8 cellular contexts compared by ENCODE assay signal in the genomic region with DNA sequence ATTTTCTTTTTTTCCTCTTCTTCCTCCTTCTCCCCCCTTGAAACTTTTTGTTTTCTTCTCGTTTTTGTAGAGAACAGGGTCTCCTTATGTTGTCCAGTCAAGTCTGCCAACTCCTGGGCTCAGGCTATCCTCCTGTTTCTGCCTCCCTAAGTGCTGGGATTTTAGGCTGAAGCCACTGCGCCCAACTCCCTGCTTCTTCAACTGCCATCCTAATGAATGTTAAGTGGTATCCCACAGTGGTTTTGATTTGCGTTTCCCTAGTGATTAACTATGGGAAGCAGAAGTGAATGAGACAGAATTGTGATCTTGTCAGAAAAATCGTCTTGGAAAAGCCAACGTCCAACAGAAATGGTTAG. TPM values are rescaled to one million over a fixed set of nuclear protein-coding genes. Genes with fewer than 3 reads are reported as not detected.
DNase-seq lines count a peak whose midpoint lies in the region; ATAC-seq and TF ChIP-seq lines count a peak whose summit lies in the region.

No MANE protein-coding gene starts in this region.

- no peak for ATAC-seq in HG03469 (IDR thresholded peaks at IDR 0.05; ENCODE audit: unreplicated experiment)

- no peaks in the 10 kb centered on the region for H3K36me3 ChIP-seq in endodermal cell (ENCODE audit: control insufficient read depth, insufficient read depth, low read length)

- H3K4me1 Mint-ChIP-seq in Calu3 (ENCODE audit: low read depth, unreplicated experiment) (peaks cover 30% of the 10 kb centered on the region), endodermal cell (peaks cover 30% of the 10 kb centered on the region), osteocyte (ENCODE audit: unreplicated experiment) (peaks cover 40% of the 10 kb centered on the region)

- peaks cover 10% of the 10 kb centered on the region for H3K9me3 ChIP-seq in endodermal cell (ENCODE audit: control insufficient read depth, low read length)

- TF ChIP-seq CTCF in Calu3 (IDR thresholded peaks at IDR 0.05; ENCODE audit: unreplicated experiment) (no peak), endodermal cell (conservative IDR thresholded peaks at IDR 0.05) (no peak), osteocyte (IDR thresholded peaks at IDR 0.05) (no peak)

- no peak overlapping the region for H3K27ac ChIP-seq in endodermal cell (ENCODE audit: low read depth, low read length)

- H3K4me3 Mint-ChIP-seq in Calu3 (ENCODE audit: low read depth, unreplicated experiment) (peak overlapping the region; percentile 87), endodermal cell (peak overlapping the region; percentile 82), osteocyte (ENCODE audit: unreplicated experiment) (peak overlapping the region; percentile 76)

- H3K27ac Mint-ChIP-seq in Calu3 (ENCODE audit: unreplicated experiment) (peak overlapping the region; percentile 10), endodermal cell (no peak overlapping the region), osteocyte (ENCODE audit: unreplicated experiment) (peak overlapping the region; percentile 48)

- CTCF ChIA-PET in Calu3 (lab: Charles Lee), result no interaction called here

- peaks cover 2% of the 10 kb centered on the region for H3K4me1 ChIP-seq in endodermal cell (ENCODE audit: control insufficient read depth, insufficient read depth, low read length)

- H3K9ac ChIP-seq in endodermal cell (ENCODE audit: extremely low read depth, low read length, poor library complexity, severe bottlenecking), result peak overlapping the region; percentile 79

- H3K27me3 Mint-ChIP-seq in Calu3 (ENCODE audit: unreplicated experiment) (no peaks in the 10 kb centered on the region), endodermal cell (ENCODE audit: insufficient read depth) (no peaks in the 10 kb centered on the region), osteocyte (ENCODE audit: unreplicated experiment) (no peaks in the 10 kb centered on the region)

- WGBS in endodermal cell (ENCODE audit: insufficient coverage in 1 of 2, insufficient read length in 1 of 2), 2 experiments, result 25 to 36% methylated on average over 3 to 5 of the region's 5 CpGs

- H3K27me3 ChIP-seq in endodermal cell (ENCODE audit: control insufficient read depth, insufficient read depth, low read length, poor library complexity, severe bottlenecking), result no peaks in the 10 kb centered on the region

- H3K4me3 ChIP-seq in endodermal cell (ENCODE audit: low read length), result peak overlapping the region; percentile 87

- DNase-seq in Calu3 (no peak), NCI-H69 (lab: John Stamatoyannopoulos, UW) (peak; percentile 42), endodermal cell (no peak), osteocyte (ENCODE audit: extremely low spot score, unreplicated experiment) (no peak), HuH-7 (ENCODE audit: low spot score) (no peak), SHP77 (lab: John Stamatoyannopoulos, UW) (no peak), NCI-H2196 treated with DMSO at 0.1 percent for 48 hours (lab: John Stamatoyannopoulos, UW; ENCODE audit: unreplicated experiment) (no peak)

- H3K9me3 Mint-ChIP-seq in Calu3 (ENCODE audit: low read depth, unreplicated experiment) (peaks cover 2% of the 10 kb centered on the region), endodermal cell (peaks cover 10% of the 10 kb centered on the region), osteocyte (ENCODE audit: unreplicated experiment) (peaks cover 4% of the 10 kb centered on the region)

- H3K36me3 Mint-ChIP-seq in Calu3 (ENCODE audit: insufficient read depth, unreplicated experiment) (peaks cover 22% of the 10 kb centered on the region), endodermal cell (ENCODE audit: low read depth) (peaks cover 3% of the 10 kb centered on the region), osteocyte (ENCODE audit: unreplicated experiment) (peaks cover 9% of the 10 kb centered on the region)

- BruUV-seq in Calu3 (replicated peaks; lab: Mats Ljungman, UMichigan), result no TSS peak

- intact Hi-C loops in Calu3 (cut with micrococcal nuclease; ENCODE audit: unreplicated experiment), result no loop called here

RNA-seq across cellular contexts. Expression of a gene that starts 1.0 kb away (rescaled TPM):
- 123 and 125 TPM in 2 replicates for total RNA-seq in Calu3 (2022)
- total RNA-seq in endodermal cell, result 100 to 1,000 TPM; 231 to 257 TPM
- polyA plus RNA-seq in endodermal cell (2013, experiment 1 of 2), result 244 TPM
- polyA plus RNA-seq in endodermal cell (2013, experiment 2 of 2), result 230 TPM
- 273 and 274 TPM in 2 replicates for total RNA-seq in osteocyte

RNA-seq across cellular contexts. Expression of a gene that starts 49.8 kb away (rescaled TPM):
- total RNA-seq in Calu3 (2022) (20.7 and 22.7 TPM in 2 replicates), endodermal cell (10 to 100 TPM; 40.5 to 43.8 TPM), osteocyte (105 and 110 TPM in 2 replicates)
- polyA plus RNA-seq in endodermal cell (2013, experiment 1 of 2), result 28.2 TPM
- polyA plus RNA-seq in endodermal cell (2013, experiment 2 of 2), result 21.3 TPM
